Comparison of ENCODE assay signal across 38 cellular contexts in genomic region chr2:203480623-203481022, GRCh38.
"Had no signal": no experiment of that assay in that cellular context is flagged by ENCODE, and none has a peak within 500 bp of the region (broad histone marks: within the 10 kb centered on the region; RNA-seq: fewer than 3 reads in every experiment).

No MANE protein-coding gene starts in this region.

- FAIRE-seq: astrocyte, bronchial epithelial cell, colon had no signal

- H3K27ac Mint-ChIP-seq: activated naive CD4-positive, alpha-beta T cell treated with anti-CD3 and anti-CD28 coated beads for 36 hours; activated naive CD4-positive, alpha-beta T cell treated with anti-CD3 and anti-CD28 coated beads, Interleukin-2, amount 10 ng/mL, durations not matched to agents 7 days and 5 days; activated naive CD4-positive, alpha-beta T cell treated with anti-CD3 and anti-CD28 coated beads, Interleukin-2, amount 50 U/mL, for 24 hours; activated naive CD4-positive, alpha-beta T cell treated with anti-CD3 and anti-CD28 coated beads, Interleukin-2, amount 50 U/mL, for 72 hours; activated naive CD8-positive, alpha-beta T cell; activated naive CD8-positive, alpha-beta T cell treated with anti-CD3 and anti-CD28 coated beads, Interleukin-2, amount 10 ng/mL, durations not matched to agents 7 days and 5 days; activated T-cell treated with anti-CD3 and anti-CD28 coated beads, Interleukin-2, amount 50 U/mL, for 24 hours; activated T-cell treated with anti-CD3 and anti-CD28 coated beads, Interleukin-2, amount 50 U/mL, for 72 hours; activated T-helper 1 cell treated with anti-CD3 and anti-CD28 coated beads, Interleukin-12 subunit alpha, Interleukin-12 subunit beta, Interleukin-2, Interleukin-4 antibody, amounts not matched to agents 30 ng/mL and 10 ng/mL and 1 ng/mL, durations not matched to agents 14 hours and 24 hours and 36 hours; activated T-helper 17 cell treated with anti-CD3 and anti-CD28 coated beads, Interleukin-2, amount 50 U/mL, for 72 hours; activated T-helper 2 cell treated with anti-CD3 and anti-CD28 coated beads, Interferon-gamma antibody, Interleukin-2, Interleukin-4, amounts not matched to agents 10 μg/mL and 5 μg/mL and 100 μg/mL, durations not matched to agents 14 hours and 24 hours and 36 hours; brain had no signal

- H3K27me3 Mint-ChIP-seq: activated naive CD4-positive, alpha-beta T cell treated with anti-CD3 and anti-CD28 coated beads, Interleukin-2, amount 10 ng/mL, durations not matched to agents 7 days and 5 days; activated naive CD4-positive, alpha-beta T cell treated with anti-CD3 and anti-CD28 coated beads, Interleukin-2, amount 50 U/mL, for 24 hours; activated naive CD8-positive, alpha-beta T cell; activated T-cell treated with anti-CD3 and anti-CD28 coated beads, Interleukin-2, amount 50 U/mL, for 24 hours; activated T-helper 17 cell treated with anti-CD3 and anti-CD28 coated beads, Interleukin-2, amount 50 U/mL, for 72 hours; brain; central memory CD8-positive, alpha-beta T cell had no signal

- H3K9me3 Mint-ChIP-seq: activated naive CD4-positive, alpha-beta T cell treated with anti-CD3 and anti-CD28 coated beads for 36 hours; activated naive CD4-positive, alpha-beta T cell treated with anti-CD3 and anti-CD28 coated beads, Interleukin-2, amount 10 ng/mL, durations not matched to agents 7 days and 5 days; activated naive CD4-positive, alpha-beta T cell treated with anti-CD3 and anti-CD28 coated beads, Interleukin-2, amount 50 U/mL, for 24 hours; activated naive CD4-positive, alpha-beta T cell treated with anti-CD3 and anti-CD28 coated beads, Interleukin-2, amount 50 U/mL, for 72 hours; activated naive CD8-positive, alpha-beta T cell treated with anti-CD3 and anti-CD28 coated beads, Interleukin-2, amount 10 ng/mL, durations not matched to agents 7 days and 5 days; activated T-cell treated with anti-CD3 and anti-CD28 coated beads, Interleukin-2, amount 50 U/mL, for 24 hours; activated T-cell treated with anti-CD3 and anti-CD28 coated beads, Interleukin-2, amount 50 U/mL, for 4 hours; activated T-cell treated with anti-CD3 and anti-CD28 coated beads, Interleukin-2, amount 50 U/mL, for 72 hours; activated T-helper 1 cell treated with anti-CD3 and anti-CD28 coated beads, Interleukin-12 subunit alpha, Interleukin-12 subunit beta, Interleukin-2, Interleukin-4 antibody, amounts not matched to agents 30 ng/mL and 10 ng/mL and 1 ng/mL, durations not matched to agents 14 hours and 24 hours and 36 hours; activated T-helper 17 cell treated with anti-CD3 and anti-CD28 coated beads, Interleukin-2, amount 50 U/mL, for 72 hours; activated T-helper 2 cell treated with anti-CD3 and anti-CD28 coated beads, Interferon-gamma antibody, Interleukin-2, Interleukin-4, amounts not matched to agents 10 μg/mL and 5 μg/mL and 100 μg/mL, durations not matched to agents 14 hours and 24 hours and 36 hours; brain; central memory CD8-positive, alpha-beta T cell had no signal

- H3K36me3 ChIP-seq: breast epithelium, cardiac muscle cell, colonic mucosa had no signal

- H3K27ac ChIP-seq: adrenal gland, ascending aorta, body of pancreas, brain microvascular endothelial cell, breast epithelium, cardiac muscle cell, colonic mucosa had no signal

- H3K9me3 ChIP-seq: adrenal gland, ascending aorta, body of pancreas, breast epithelium, colonic mucosa had no signal

- H3K27me3 ChIP-seq: adrenal gland, ascending aorta, body of pancreas, brain microvascular endothelial cell, breast epithelium, cardiac muscle cell, colonic mucosa had no signal

- H3K4me3 Mint-ChIP-seq: activated naive CD4-positive, alpha-beta T cell treated with anti-CD3 and anti-CD28 coated beads for 36 hours; activated naive CD4-positive, alpha-beta T cell treated with anti-CD3 and anti-CD28 coated beads, Interleukin-2, amount 10 ng/mL, durations not matched to agents 7 days and 5 days; activated naive CD4-positive, alpha-beta T cell treated with anti-CD3 and anti-CD28 coated beads, Interleukin-2, amount 50 U/mL, for 24 hours; activated naive CD8-positive, alpha-beta T cell; activated naive CD8-positive, alpha-beta T cell treated with anti-CD3 and anti-CD28 coated beads, Interleukin-2, amount 10 ng/mL, durations not matched to agents 7 days and 5 days; activated T-cell treated with anti-CD3 and anti-CD28 coated beads, Interleukin-2, amount 50 U/mL, for 24 hours; activated T-cell treated with anti-CD3 and anti-CD28 coated beads, Interleukin-2, amount 50 U/mL, for 4 hours; activated T-cell treated with anti-CD3 and anti-CD28 coated beads, Interleukin-2, amount 50 U/mL, for 72 hours; activated T-helper 1 cell treated with anti-CD3 and anti-CD28 coated beads, Interleukin-12 subunit alpha, Interleukin-12 subunit beta, Interleukin-2, Interleukin-4 antibody, amounts not matched to agents 30 ng/mL and 10 ng/mL and 1 ng/mL, durations not matched to agents 14 hours and 24 hours and 36 hours; activated T-helper 17 cell treated with anti-CD3 and anti-CD28 coated beads, Interleukin-2, amount 50 U/mL, for 72 hours; brain; central memory CD8-positive, alpha-beta T cell had no signal

- ATAC-seq: activated naive CD4-positive, alpha-beta T cell treated with anti-CD3 and anti-CD28 coated beads, Interleukin-2, amount 50 U/mL, for 72 hours; activated T-cell treated with anti-CD3 and anti-CD28 coated beads, Interleukin-2, amount 50 U/mL, for 4 hours; activated T-cell treated with anti-CD3 and anti-CD28 coated beads, Interleukin-2, amount 50 U/mL, for 72 hours; activated T-helper 17 cell treated with anti-CD3 and anti-CD28 coated beads, Interleukin-2, amount 50 U/mL, for 72 hours; body of pancreas had no signal

- H3K4me1 ChIP-seq: adrenal gland, ascending aorta, body of pancreas, breast epithelium, colonic mucosa had no signal

- DNase-seq: activated effector memory CD4-positive, alpha-beta T cell treated with anti-CD3 and anti-CD28 coated beads, Interleukin-2, amount 50 U/mL, for 16 hours; activated effector memory CD4-positive, alpha-beta T cell treated with Interleukin-2 at 50 U/mL for 16 hours; activated gamma-delta T cell; activated gamma-delta T cell treated with Interleukin-2 at 50 U/mL for 16 hours; activated naive CD4-positive, alpha-beta T cell; activated naive CD4-positive, alpha-beta T cell treated with anti-CD3 and anti-CD28 coated beads for 36 hours; activated naive CD4-positive, alpha-beta T cell treated with anti-CD3 and anti-CD28 coated beads, Interleukin-2, amount 10 ng/mL, durations not matched to agents 7 days and 5 days; activated naive CD4-positive, alpha-beta T cell treated with anti-CD3 and anti-CD28 coated beads, Interleukin-2, amount 50 U/mL, for 16 hours; activated naive CD4-positive, alpha-beta T cell treated with Interleukin-2 at 50 U/mL for 16 hours; activated naive CD8-positive, alpha-beta T cell treated with anti-CD3 and anti-CD28 coated beads, Interleukin-2, amount 10 ng/mL, durations not matched to agents 7 days and 5 days; activated T-cell treated with anti-CD3 and anti-CD28 coated beads, Interleukin-2, amount 50 U/mL, for 24 hours; activated T-cell treated with anti-CD3 and anti-CD28 coated beads, Interleukin-2, amount 50 U/mL, for 4 hours; activated T-cell treated with anti-CD3 and anti-CD28 coated beads, Interleukin-2, amount 50 U/mL, for 48 hours; activated T-cell treated with anti-CD3 and anti-CD28 coated beads, Interleukin-2, amount 50 U/mL, for 72 hours; adrenal gland; amniotic stem cell; amygdala; anterior cingulate cortex; aorta; body of pancreas; brain microvascular endothelial cell; central memory CD4-positive, alpha-beta T cell; cerebellar nuclear complex; colonic mucosa had no signal

- H3K36me3 Mint-ChIP-seq: activated naive CD4-positive, alpha-beta T cell treated with anti-CD3 and anti-CD28 coated beads, Interleukin-2, amount 10 ng/mL, durations not matched to agents 7 days and 5 days; activated naive CD4-positive, alpha-beta T cell treated with anti-CD3 and anti-CD28 coated beads, Interleukin-2, amount 50 U/mL, for 24 hours; activated naive CD4-positive, alpha-beta T cell treated with anti-CD3 and anti-CD28 coated beads, Interleukin-2, amount 50 U/mL, for 72 hours; activated naive CD8-positive, alpha-beta T cell; activated naive CD8-positive, alpha-beta T cell treated with anti-CD3 and anti-CD28 coated beads, Interleukin-2, amount 10 ng/mL, durations not matched to agents 7 days and 5 days had no signal

- H3K4me3 ChIP-seq: adrenal gland, ascending aorta, body of pancreas, breast epithelium, cardiac muscle cell, colonic mucosa had no signal
